16 cellular contexts compared by ENCODE assay signal in the genomic region with DNA sequence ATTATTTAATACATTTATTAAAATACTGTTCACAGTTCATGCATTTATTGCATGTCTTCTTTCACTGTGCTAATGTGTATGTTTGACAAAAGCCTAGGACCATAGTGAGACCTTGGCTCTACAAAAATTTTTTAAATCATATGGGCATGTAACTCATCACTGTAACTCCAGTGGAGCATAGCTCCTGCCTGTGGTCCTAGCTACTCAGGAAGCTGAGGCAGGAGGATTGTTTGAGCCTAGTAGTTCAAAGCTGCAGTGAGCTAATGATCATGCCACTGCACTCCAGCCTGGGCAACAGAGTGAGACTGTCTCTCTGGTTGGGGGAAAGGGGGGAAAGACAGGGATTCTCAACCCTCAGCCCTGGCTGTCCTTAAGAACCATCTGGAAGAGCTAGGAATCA.
DNase-seq lines count a peak whose midpoint lies in the region; ATAC-seq and TF ChIP-seq lines count a peak whose summit lies in the region.
"Had no signal": no experiment of that assay in that cellular context is flagged by ENCODE, and none has a peak within 500 bp of the region (broad histone marks: within the 10 kb centered on the region; RNA-seq: fewer than 3 reads in every experiment).

No MANE protein-coding gene starts in this region.

- H3K4me1 ChIP-seq in heart right ventricle (peaks cover 3 to 51% (median 37%) of the 10 kb centered on the region in 9 donors), upper lobe of left lung (peaks cover 10 to 47% (median 23%) of the 10 kb centered on the region in 4 donors)

- ATAC-seq in heart right ventricle (no peak), HG03342 (IDR thresholded peaks at IDR 0.05; ENCODE audit: unreplicated experiment) (peak; percentile 55), upper lobe of left lung (ENCODE audit: low FRiP score in 2 of 2) (no peak), GM18517 (IDR thresholded peaks at IDR 0.05; ENCODE audit: unreplicated experiment) (no peak)

- no peak overlapping the region for H3K4me3 ChIP-seq in heart right ventricle
- H3K4me3 ChIP-seq in upper lobe of left lung, result no peak overlapping the region

- no peaks in the 10 kb centered on the region for H3K9me3 Mint-ChIP-seq in endothelial cell (ENCODE audit: unreplicated experiment)
- H3K9me3 Mint-ChIP-seq: CD8-positive, alpha-beta memory T cell; HFFc6; IgD-negative memory B cell had no signal

- H3K27me3 ChIP-seq in heart right ventricle (no peaks in the 10 kb centered on the region), upper lobe of left lung (no peaks in the 10 kb centered on the region)

- intact Hi-C loops in heart right ventricle (cut with DNase I), result loop anchor here in 1 of 10 donors (10.0 kb wide), 1 partner anchor 145 kb away; no protein-coding TSS in a partner anchor
- intact Hi-C loops in cardiac septum (cut with DNase I), result no loop called here

- no peaks in the 10 kb centered on the region for H3K36me3 Mint-ChIP-seq in endothelial cell (ENCODE audit: low read depth, unreplicated experiment)
- H3K36me3 Mint-ChIP-seq: CD8-positive, alpha-beta memory T cell had no signal

- no peaks in the 10 kb centered on the region for H3K27me3 Mint-ChIP-seq in endothelial cell (ENCODE audit: unreplicated experiment)
- H3K27me3 Mint-ChIP-seq: CD8-positive, alpha-beta memory T cell; IgD-negative memory B cell had no signal

- TF ChIP-seq CTCF in heart right ventricle (IDR thresholded peaks at IDR 0.05) (no peak), endothelial cell (IDR thresholded peaks at IDR 0.05; ENCODE audit: unreplicated experiment) (no peak), upper lobe of left lung (IDR thresholded peaks at IDR 0.05) (no peak)

- peaks cover 54% of the 10 kb centered on the region for H3K4me1 Mint-ChIP-seq in endothelial cell (ENCODE audit: unreplicated experiment)

- TF ChIP-seq POLR2A in upper lobe of left lung (IDR thresholded peaks at IDR 0.05), result no peak

- no peak for TF ChIP-seq EP300 in upper lobe of left lung (IDR thresholded peaks at IDR 0.05)

- no peak for DNase-seq in heart right ventricle
- DNase-seq in cardiac septum (ENCODE audit: low spot score), result no peak
- DNase-seq in endothelial cell (ENCODE audit: low spot score), result no peak
- DNase-seq in upper lobe of left lung, result no peak
- no peak for DNase-seq in SIG-M5 treated with dmso at 0.1 percent for 504 hours (lab: John Stamatoyannopoulos, UW; ENCODE audit: unreplicated experiment)
- DNase-seq in DMS 273 treated with DMSO at 0.1 percent for 48 hours (lab: John Stamatoyannopoulos, UW), result no peak
- DNase-seq: 8988T; CD8-positive, alpha-beta memory T cell; DMS79 treated with DMSO at 0.1 percent for 48 hours; HFFc6; NCI-H2029; NCI-H2171 treated with DMSO at 0.1 percent for 48 hours; NCI-H446 treated with DMSO at 0.1 percent for 48 hours had no signal

- H3K4me3 Mint-ChIP-seq in endothelial cell (ENCODE audit: unreplicated experiment), result no peak overlapping the region
- H3K4me3 Mint-ChIP-seq: CD8-positive, alpha-beta memory T cell; HFFc6; IgD-negative memory B cell had no signal

- H3K27ac Mint-ChIP-seq in endothelial cell (ENCODE audit: unreplicated experiment), result peak overlapping the region; percentile 97
- H3K27ac Mint-ChIP-seq: CD8-positive, alpha-beta memory T cell; HFFc6; IgD-negative memory B cell had no signal

- H3K27ac ChIP-seq in heart right ventricle (peak overlapping the region in 8 of 10 donors; percentile 0 to 83 (median 56)), upper lobe of left lung (peak overlapping the region in 3 of 4 donors; percentile 37 to 43 (median 39))

- H3K36me3 ChIP-seq in heart right ventricle (no peaks in the 10 kb centered on the region), upper lobe of left lung (no peaks in the 10 kb centered on the region)

- H3K9me3 ChIP-seq in heart right ventricle (no peaks in the 10 kb centered on the region), upper lobe of left lung (no peaks in the 10 kb centered on the region)
